ENCODE assay signal across 23 cellular contexts in genomic region chr6:819122-819521, GRCh38.
"Had no signal": no experiment of that assay in that cellular context is flagged by ENCODE, and none has a peak within 500 bp of the region (broad histone marks: within the 10 kb centered on the region; RNA-seq: fewer than 3 reads in every experiment).

No MANE protein-coding gene starts in this region.

- ATAC-seq: naive thymus-derived CD4-positive, alpha-beta T cell; sciatic nerve; stimulated activated effector memory CD8-positive, alpha-beta T cell treated with anti-CD3 and anti-CD28 coated beads, Interleukin-12 subunit alpha, Interleukin-12 subunit beta, amount 100 ng/mL, for 72 hours; upper lobe of right lung had no signal

- H3K36me3 ChIP-seq: ascending aorta, breast epithelium, thoracic aorta, upper lobe of right lung had no signal

- H3K4me1 ChIP-seq: ascending aorta, breast epithelium, upper lobe of right lung had no signal

- H3K4me3 ChIP-seq: ascending aorta, breast epithelium, thoracic aorta, upper lobe of right lung had no signal

- H3K27ac ChIP-seq: ascending aorta, breast epithelium, thoracic aorta, upper lobe of right lung, VCaP had no signal

- DNase-seq: activated CD4-positive, alpha-beta T cell treated with anti-CD3 and anti-CD28 coated beads, Interleukin-2, amount 50 U/mL, for 1 hour; activated CD4-positive, CD25-positive, alpha-beta regulatory T cell treated with anti-CD3 and anti-CD28 coated beads, Interleukin-2, amount 50 U/mL, for 72 hours; activated CD8-positive, alpha-beta memory T cell treated with anti-CD3 and anti-CD28 coated beads, Interleukin-2, amount 50 U/mL, for 4 hours; activated effector memory CD4-positive, alpha-beta T cell treated with Interleukin-2 at 50 U/mL for 16 hours; activated naive CD4-positive, alpha-beta T cell treated with anti-CD3 and anti-CD28 coated beads, Interleukin-2, amount 10 ng/mL, durations not matched to agents 7 days and 5 days; activated T-cell treated with anti-CD3 and anti-CD28 coated beads, Interleukin-2, amount 50 U/mL, for 48 hours; cerebellar nuclear complex; cortex of kidney; effector CD4-positive, alpha-beta T cell; foreskin fibroblast; glutamatergic neuron; hypothalamus; islet precursor cell; naive thymus-derived CD4-positive, alpha-beta T cell; stimulated activated CD4-positive, alpha-beta T cell treated with anti-CD3 and anti-CD28 coated beads, Interleukin-4, amount 100 ng/mL, for 24 hours; T-helper 2 cell; upper lobe of right lung had no signal

- H3K27me3 ChIP-seq: ascending aorta, breast epithelium, upper lobe of right lung had no signal

- H3K9me3 ChIP-seq: ascending aorta, breast epithelium, thoracic aorta, upper lobe of right lung had no signal
